In the genomic region with DNA sequence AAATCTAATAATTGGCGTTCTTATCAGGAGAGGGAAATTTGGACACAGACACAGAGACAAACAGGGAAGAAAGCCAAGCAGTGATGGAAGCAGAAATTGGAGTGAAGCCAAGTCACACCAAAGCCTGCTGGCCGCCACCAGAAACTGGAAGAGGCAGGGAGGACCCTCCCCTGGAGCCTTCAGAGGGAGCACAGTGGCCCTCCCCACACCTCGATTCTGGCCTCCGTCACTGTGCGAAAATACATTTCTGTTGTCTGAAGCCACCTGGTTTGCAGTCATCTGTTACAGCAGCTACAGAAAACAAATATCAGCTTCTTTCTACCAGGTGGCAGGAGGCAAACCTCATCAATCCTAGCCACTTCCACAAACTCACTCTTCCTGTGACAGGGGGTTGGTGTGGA, we compare ENCODE assay signal across 1 cellular context.
TF ChIP-seq lines count a peak whose summit lies in the region.

No MANE protein-coding gene starts in this region.

TF ChIP-seq in HEK293, 187 proteins besides CTCF, POLR2A, EP300 and RAD21 (continued from another document):
- TF ChIP-seq, protein P1, sequence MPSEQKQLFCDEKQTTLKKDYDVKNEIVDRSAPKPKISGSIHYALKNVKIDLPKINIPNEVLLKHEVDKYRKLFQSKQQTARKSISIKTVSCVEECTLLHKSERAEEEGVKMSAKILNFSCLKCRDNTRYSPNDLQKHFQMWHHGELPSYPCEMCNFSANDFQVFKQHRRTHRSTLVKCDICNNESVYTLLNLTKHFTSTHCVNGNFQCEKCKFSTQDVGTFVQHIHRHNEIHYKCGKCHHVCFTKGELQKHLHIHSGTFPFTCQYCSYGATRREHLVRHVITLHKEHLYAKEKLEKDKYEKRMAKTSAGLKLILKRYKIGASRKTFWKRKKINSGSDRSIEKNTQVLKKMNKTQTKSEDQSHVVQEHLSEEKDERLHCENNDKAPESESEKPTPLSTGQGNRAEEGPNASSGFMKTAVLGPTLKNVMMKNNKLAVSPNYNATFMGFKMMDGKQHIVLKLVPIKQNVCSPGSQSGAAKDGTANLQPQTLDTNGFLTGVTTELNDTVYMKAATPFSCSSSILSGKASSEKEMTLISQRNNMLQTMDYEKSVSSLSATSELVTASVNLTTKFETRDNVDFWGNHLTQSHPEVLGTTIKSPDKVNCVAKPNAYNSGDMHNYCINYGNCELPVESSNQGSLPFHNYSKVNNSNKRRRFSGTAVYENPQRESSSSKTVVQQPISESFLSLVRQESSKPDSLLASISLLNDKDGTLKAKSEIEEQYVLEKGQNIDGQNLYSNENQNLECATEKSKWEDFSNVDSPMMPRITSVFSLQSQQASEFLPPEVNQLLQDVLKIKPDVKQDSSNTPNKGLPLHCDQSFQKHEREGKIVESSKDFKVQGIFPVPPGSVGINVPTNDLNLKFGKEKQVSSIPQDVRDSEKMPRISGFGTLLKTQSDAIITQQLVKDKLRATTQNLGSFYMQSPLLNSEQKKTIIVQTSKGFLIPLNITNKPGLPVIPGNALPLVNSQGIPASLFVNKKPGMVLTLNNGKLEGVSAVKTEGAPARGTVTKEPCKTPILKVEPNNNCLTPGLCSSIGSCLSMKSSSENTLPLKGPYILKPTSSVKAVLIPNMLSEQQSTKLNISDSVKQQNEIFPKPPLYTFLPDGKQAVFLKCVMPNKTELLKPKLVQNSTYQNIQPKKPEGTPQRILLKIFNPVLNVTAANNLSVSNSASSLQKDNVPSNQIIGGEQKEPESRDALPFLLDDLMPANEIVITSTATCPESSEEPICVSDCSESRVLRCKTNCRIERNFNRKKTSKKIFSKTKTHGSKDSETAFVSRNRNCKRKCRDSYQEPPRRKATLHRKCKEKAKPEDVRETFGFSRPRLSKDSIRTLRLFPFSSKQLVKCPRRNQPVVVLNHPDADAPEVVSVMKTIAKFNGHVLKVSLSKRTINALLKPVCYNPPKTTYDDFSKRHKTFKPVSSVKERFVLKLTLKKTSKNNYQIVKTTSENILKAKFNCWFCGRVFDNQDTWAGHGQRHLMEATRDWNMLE (tag by site-specific recombination; conservative IDR thresholded peaks at IDR 0.05; ENCODE audit: low read depth) = no peak
- TF ChIP-seq ZNF629 (tag by site-specific recombination; IDR thresholded peaks at IDR 0.05) (peak; percentile 14; the same call in 1 of the 2 replicates), ZNF747 (tag by site-specific recombination; IDR thresholded peaks at IDR 0.05) (no peak), ZNF10 (tag by site-specific recombination; IDR thresholded peaks at IDR 0.05) (peak; percentile 71; the same call in 1 of the 2 replicates), ZBTB20 (tag by site-specific recombination; IDR thresholded peaks at IDR 0.05) (0 out of 2 replicates have a peak, but pooled peaks have one; percentile 32), ZNF600 (tag by site-specific recombination; IDR thresholded peaks at IDR 0.05) (peak; percentile 58; the same call in 1 of the 2 replicates), ZNF707 (tag by site-specific recombination; IDR thresholded peaks at IDR 0.05) (no peak), IKZF3 (tag by site-specific recombination; IDR thresholded peaks at IDR 0.05) (peak; percentile 28; the same call in 1 of the 2 replicates), ZNF391 (tag by site-specific recombination; IDR thresholded peaks at IDR 0.05; ENCODE audit: borderline replicate concordance, low read depth) (no peak), OSR2 (tag by site-specific recombination; IDR thresholded peaks at IDR 0.05) (peak; percentile 88), ZNF670 (tag by site-specific recombination; IDR thresholded peaks at IDR 0.05; ENCODE audit: low read depth) (no peak), ZNF175 (tag by site-specific recombination; IDR thresholded peaks at IDR 0.05) (no peak), ZNF148 (tag by site-specific recombination; IDR thresholded peaks at IDR 0.05; ENCODE audit: borderline replicate concordance) (no peak), ZSCAN18 (tag by site-specific recombination; IDR thresholded peaks at IDR 0.05) (no peak), ZBTB17 (tag by site-specific recombination; IDR thresholded peaks at IDR 0.05) (peak; percentile 61; the same call in 1 of the 2 replicates), KLF9 (tag by site-specific recombination; IDR thresholded peaks at IDR 0.05; ENCODE audit: low read depth) (no peak), FEZF1 (tag by site-specific recombination; IDR thresholded peaks at IDR 0.05) (0 out of 2 replicates have a peak, but pooled peaks have one; percentile 24), ZNF701 (tag by site-specific recombination; IDR thresholded peaks at IDR 0.05) (no peak), ZBTB7A (tag by site-specific recombination; IDR thresholded peaks at IDR 0.05; ENCODE audit: low read depth) (no peak), ZNF473 (tag by site-specific recombination; IDR thresholded peaks at IDR 0.05) (no peak), TRIM28 (IDR thresholded peaks at IDR 0.05; ENCODE audit: borderline replicate concordance, low read length) (no peak), GLIS2 (tag by site-specific recombination; IDR thresholded peaks at IDR 0.05) (peak; percentile 72), MYNN (tag by site-specific recombination; IDR thresholded peaks at IDR 0.05; ENCODE audit: borderline replicate concordance) (no peak), ZNF335 (tag by site-specific recombination; conservative IDR thresholded peaks at IDR 0.05) (peak; percentile 20; the same call in 1 of the 2 replicates), SP2 (tag by site-specific recombination; IDR thresholded peaks at IDR 0.05) (no peak), SETDB1 (IDR thresholded peaks at IDR 0.05; ENCODE audit: insufficient read length, low read length) (no peak)
- TF ChIP-seq, protein P2, sequence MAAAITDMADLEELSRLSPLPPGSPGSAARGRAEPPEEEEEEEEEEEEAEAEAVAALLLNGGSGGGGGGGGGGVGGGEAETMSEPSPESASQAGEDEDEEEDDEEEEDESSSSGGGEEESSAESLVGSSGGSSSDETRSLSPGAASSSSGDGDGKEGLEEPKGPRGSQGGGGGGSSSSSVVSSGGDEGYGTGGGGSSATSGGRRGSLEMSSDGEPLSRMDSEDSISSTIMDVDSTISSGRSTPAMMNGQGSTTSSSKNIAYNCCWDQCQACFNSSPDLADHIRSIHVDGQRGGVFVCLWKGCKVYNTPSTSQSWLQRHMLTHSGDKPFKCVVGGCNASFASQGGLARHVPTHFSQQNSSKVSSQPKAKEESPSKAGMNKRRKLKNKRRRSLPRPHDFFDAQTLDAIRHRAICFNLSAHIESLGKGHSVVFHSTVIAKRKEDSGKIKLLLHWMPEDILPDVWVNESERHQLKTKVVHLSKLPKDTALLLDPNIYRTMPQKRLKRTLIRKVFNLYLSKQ (tag by site-specific recombination; IDR thresholded peaks at IDR 0.05; ENCODE audit: borderline replicate concordance) = no peak
- TF ChIP-seq, protein P3, sequence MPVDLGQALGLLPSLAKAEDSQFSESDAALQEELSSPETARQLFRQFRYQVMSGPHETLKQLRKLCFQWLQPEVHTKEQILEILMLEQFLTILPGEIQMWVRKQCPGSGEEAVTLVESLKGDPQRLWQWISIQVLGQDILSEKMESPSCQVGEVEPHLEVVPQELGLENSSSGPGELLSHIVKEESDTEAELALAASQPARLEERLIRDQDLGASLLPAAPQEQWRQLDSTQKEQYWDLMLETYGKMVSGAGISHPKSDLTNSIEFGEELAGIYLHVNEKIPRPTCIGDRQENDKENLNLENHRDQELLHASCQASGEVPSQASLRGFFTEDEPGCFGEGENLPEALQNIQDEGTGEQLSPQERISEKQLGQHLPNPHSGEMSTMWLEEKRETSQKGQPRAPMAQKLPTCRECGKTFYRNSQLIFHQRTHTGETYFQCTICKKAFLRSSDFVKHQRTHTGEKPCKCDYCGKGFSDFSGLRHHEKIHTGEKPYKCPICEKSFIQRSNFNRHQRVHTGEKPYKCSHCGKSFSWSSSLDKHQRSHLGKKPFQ (tag by site-specific recombination; IDR thresholded peaks at IDR 0.05) = peak; percentile 76; the same call in 1 of the 2 replicates
- TF ChIP-seq, protein P4, sequence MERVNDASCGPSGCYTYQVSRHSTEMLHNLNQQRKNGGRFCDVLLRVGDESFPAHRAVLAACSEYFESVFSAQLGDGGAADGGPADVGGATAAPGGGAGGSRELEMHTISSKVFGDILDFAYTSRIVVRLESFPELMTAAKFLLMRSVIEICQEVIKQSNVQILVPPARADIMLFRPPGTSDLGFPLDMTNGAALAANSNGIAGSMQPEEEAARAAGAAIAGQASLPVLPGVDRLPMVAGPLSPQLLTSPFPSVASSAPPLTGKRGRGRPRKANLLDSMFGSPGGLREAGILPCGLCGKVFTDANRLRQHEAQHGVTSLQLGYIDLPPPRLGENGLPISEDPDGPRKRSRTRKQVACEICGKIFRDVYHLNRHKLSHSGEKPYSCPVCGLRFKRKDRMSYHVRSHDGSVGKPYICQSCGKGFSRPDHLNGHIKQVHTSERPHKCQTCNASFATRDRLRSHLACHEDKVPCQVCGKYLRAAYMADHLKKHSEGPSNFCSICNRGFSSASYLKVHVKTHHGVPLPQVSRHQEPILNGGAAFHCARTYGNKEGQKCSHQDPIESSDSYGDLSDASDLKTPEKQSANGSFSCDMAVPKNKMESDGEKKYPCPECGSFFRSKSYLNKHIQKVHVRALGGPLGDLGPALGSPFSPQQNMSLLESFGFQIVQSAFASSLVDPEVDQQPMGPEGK (tag by site-specific recombination; IDR thresholded peaks at IDR 0.05) = peak; percentile 27; the same call in 1 of the 2 replicates
- TF ChIP-seq, protein P5, sequence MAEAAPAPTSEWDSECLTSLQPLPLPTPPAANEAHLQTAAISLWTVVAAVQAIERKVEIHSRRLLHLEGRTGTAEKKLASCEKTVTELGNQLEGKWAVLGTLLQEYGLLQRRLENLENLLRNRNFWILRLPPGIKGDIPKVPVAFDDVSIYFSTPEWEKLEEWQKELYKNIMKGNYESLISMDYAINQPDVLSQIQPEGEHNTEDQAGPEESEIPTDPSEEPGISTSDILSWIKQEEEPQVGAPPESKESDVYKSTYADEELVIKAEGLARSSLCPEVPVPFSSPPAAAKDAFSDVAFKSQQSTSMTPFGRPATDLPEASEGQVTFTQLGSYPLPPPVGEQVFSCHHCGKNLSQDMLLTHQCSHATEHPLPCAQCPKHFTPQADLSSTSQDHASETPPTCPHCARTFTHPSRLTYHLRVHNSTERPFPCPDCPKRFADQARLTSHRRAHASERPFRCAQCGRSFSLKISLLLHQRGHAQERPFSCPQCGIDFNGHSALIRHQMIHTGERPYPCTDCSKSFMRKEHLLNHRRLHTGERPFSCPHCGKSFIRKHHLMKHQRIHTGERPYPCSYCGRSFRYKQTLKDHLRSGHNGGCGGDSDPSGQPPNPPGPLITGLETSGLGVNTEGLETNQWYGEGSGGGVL (tag by site-specific recombination; IDR thresholded peaks at IDR 0.05) = peak; percentile 85
- TF ChIP-seq, protein P6, sequence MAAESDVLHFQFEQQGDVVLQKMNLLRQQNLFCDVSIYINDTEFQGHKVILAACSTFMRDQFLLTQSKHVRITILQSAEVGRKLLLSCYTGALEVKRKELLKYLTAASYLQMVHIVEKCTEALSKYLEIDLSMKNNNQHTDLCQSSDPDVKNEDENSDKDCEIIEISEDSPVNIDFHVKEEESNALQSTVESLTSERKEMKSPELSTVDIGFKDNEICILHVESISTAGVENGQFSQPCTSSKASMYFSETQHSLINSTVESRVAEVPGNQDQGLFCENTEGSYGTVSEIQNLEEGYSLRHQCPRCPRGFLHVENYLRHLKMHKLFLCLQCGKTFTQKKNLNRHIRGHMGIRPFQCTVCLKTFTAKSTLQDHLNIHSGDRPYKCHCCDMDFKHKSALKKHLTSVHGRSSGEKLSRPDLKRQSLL (tag by site-specific recombination; IDR thresholded peaks at IDR 0.05) = peak; percentile 60; the same call in 1 of the 2 replicates
- TF ChIP-seq, protein P7, sequence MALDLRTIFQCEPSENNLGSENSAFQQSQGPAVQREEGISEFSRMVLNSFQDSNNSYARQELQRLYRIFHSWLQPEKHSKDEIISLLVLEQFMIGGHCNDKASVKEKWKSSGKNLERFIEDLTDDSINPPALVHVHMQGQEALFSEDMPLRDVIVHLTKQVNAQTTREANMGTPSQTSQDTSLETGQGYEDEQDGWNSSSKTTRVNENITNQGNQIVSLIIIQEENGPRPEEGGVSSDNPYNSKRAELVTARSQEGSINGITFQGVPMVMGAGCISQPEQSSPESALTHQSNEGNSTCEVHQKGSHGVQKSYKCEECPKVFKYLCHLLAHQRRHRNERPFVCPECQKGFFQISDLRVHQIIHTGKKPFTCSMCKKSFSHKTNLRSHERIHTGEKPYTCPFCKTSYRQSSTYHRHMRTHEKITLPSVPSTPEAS (tag by site-specific recombination; IDR thresholded peaks at IDR 0.05) = no peak
